In the genomic region with DNA sequence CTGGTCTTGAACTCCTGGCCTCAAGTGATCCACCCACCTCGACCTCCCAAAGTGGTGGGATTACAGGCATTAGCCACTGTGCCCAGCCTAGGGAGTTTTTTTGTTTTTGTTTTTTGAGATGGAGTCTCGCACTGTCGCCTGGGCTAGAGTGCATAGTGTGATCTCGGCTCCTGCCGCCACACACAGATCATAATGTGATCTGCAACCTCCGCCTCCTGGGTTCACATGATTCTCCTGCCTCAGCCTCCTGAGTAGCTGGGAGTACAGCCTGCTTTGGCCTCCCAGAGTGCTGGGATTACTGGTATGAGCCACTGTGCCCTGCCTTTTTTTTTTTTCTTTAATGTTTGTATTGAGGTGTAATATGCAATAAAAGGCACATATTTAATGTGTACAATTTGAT, we compare ENCODE assay signal across 1 cellular context.
TF ChIP-seq lines count a peak whose summit lies in the region.

No MANE protein-coding gene starts in this region.

TF ChIP-seq in SK-N-SH, 30 proteins besides CTCF, POLR2A, EP300 and RAD21 (continued from another document):
- TF ChIP-seq, protein P1, sequence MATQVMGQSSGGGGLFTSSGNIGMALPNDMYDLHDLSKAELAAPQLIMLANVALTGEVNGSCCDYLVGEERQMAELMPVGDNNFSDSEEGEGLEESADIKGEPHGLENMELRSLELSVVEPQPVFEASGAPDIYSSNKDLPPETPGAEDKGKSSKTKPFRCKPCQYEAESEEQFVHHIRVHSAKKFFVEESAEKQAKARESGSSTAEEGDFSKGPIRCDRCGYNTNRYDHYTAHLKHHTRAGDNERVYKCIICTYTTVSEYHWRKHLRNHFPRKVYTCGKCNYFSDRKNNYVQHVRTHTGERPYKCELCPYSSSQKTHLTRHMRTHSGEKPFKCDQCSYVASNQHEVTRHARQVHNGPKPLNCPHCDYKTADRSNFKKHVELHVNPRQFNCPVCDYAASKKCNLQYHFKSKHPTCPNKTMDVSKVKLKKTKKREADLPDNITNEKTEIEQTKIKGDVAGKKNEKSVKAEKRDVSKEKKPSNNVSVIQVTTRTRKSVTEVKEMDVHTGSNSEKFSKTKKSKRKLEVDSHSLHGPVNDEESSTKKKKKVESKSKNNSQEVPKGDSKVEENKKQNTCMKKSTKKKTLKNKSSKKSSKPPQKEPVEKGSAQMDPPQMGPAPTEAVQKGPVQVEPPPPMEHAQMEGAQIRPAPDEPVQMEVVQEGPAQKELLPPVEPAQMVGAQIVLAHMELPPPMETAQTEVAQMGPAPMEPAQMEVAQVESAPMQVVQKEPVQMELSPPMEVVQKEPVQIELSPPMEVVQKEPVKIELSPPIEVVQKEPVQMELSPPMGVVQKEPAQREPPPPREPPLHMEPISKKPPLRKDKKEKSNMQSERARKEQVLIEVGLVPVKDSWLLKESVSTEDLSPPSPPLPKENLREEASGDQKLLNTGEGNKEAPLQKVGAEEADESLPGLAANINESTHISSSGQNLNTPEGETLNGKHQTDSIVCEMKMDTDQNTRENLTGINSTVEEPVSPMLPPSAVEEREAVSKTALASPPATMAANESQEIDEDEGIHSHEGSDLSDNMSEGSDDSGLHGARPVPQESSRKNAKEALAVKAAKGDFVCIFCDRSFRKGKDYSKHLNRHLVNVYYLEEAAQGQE (IDR thresholded peaks at IDR 0.05; ENCODE audit: low read depth, low read length) = no peak
- TF ChIP-seq MEF2A (IDR thresholded peaks at IDR 0.05; ENCODE audit: borderline replicate concordance, low read depth) (no peak), RCOR1 (IDR thresholded peaks at IDR 0.05; ENCODE audit: low read length) (no peak), NFIC (IDR thresholded peaks at IDR 0.05; ENCODE audit: borderline replicate concordance) (no peak), SIN3A (IDR thresholded peaks at IDR 0.05; ENCODE audit: borderline replicate concordance, low read depth, low read length) (no peak), FOXM1 (IDR thresholded peaks at IDR 0.05; ENCODE audit: low read depth) (no peak), RFX5 (IDR thresholded peaks at IDR 0.05; ENCODE audit: low read length) (no peak), MXI1 (IDR thresholded peaks at IDR 0.05; ENCODE audit: low read depth, low read length) (no peak)
- TF ChIP-seq, protein P2, sequence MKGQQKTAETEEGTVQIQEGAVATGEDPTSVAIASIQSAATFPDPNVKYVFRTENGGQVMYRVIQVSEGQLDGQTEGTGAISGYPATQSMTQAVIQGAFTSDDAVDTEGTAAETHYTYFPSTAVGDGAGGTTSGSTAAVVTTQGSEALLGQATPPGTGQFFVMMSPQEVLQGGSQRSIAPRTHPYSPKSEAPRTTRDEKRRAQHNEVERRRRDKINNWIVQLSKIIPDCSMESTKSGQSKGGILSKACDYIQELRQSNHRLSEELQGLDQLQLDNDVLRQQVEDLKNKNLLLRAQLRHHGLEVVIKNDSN (IDR thresholded peaks at IDR 0.05; ENCODE audit: borderline replicate concordance, low read depth) = no peak
TF ChIP-seq in SK-N-SH: peak in this region for 0.
